In genomic region chr11:115017529-115017928, GRCh38 we compare ENCODE assay signal across 24 cellular contexts.
"Had no signal": no experiment of that assay in that cellular context is flagged by ENCODE, and none has a peak within 500 bp of the region (broad histone marks: within the 10 kb centered on the region; RNA-seq: fewer than 3 reads in every experiment).

No MANE protein-coding gene starts in this region.

- H3K36me3 ChIP-seq: esophagus muscularis mucosa, gastrocnemius medialis, heart right ventricle, left lung, lower lobe of right lung had no signal

- H3K4me1 ChIP-seq: esophagus muscularis mucosa, foreskin keratinocyte, gastrocnemius medialis, heart right ventricle, left lung, lower lobe of right lung had no signal

- H3K27ac Mint-ChIP-seq: mesothelial cell of epicardium had no signal

- H3K4me3 Mint-ChIP-seq: mesothelial cell of epicardium, naive B cell had no signal

- ATAC-seq: foreskin keratinocyte, gastrocnemius medialis, heart right ventricle, left cardiac atrium, left lung, left ventricle myocardium superior, lower lobe of right lung, mucosa of descending colon had no signal

- H3K4me1 Mint-ChIP-seq: mesothelial cell of epicardium, naive B cell had no signal

- H3K27me3 Mint-ChIP-seq: naive B cell had no signal

- FAIRE-seq: colon, endothelial cell of umbilical vein, islet of Langerhans, keratinocyte had no signal

- H3K4me3 ChIP-seq: coronary artery, dorsolateral prefrontal cortex, esophagus muscularis mucosa, gastrocnemius medialis, heart right ventricle, left lung, lower lobe of right lung, mucosa of descending colon had no signal

- DNase-seq: dermis blood vessel endothelial cell; dorsolateral prefrontal cortex; effector CD4-positive, alpha-beta T cell; effector memory CD4-positive, alpha-beta T cell; foreskin keratinocyte; gastrocnemius medialis; glutamatergic neuron; head of caudate nucleus; heart right ventricle; hippocampal formation; left cardiac atrium; left lung; left ventricle myocardium superior; lower lobe of right lung; mesenchymal stem cell; mucosa of descending colon; naive B cell had no signal

- H3K9me3 ChIP-seq: gastrocnemius medialis had no signal

- H3K27ac ChIP-seq: coronary artery, dorsolateral prefrontal cortex, esophagus muscularis mucosa, foreskin keratinocyte, gastrocnemius medialis, heart right ventricle, left lung, lower lobe of right lung had no signal
